In the genomic region with DNA sequence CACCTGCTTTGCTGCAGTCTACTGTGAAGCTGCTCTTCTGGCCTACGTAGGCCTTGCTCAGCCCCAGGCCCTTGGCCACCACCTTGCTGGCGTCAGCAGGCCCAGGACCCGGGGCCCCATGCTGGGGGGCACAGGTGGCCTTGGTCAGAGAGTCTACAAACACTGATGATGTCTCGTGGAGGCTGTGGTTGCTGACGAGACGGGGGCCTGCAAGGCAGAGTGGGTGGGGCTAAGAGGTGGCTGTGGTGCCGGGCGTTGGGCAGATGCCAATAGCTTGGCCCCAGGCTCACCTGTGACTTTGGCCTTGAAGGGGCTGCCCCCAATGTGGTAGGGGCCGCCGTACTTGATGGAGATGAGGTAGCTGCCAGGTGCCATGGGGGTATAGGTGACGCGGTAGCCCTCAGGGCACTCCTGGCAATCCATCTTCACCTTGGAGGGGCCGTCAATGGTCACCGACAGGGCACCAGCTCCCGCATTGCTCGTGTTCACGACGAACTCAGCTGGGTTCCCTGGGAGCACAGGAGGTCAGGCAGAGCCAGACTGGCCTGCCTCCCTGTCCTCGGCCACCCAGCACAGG, we compare ENCODE assay signal across 1 cellular context.
TF ChIP-seq lines count a peak whose summit lies in the region.

No MANE protein-coding gene starts in this region.

TF ChIP-seq in IMR-90, 13 proteins besides CTCF, POLR2A, EP300 and RAD21 (continued from another document):
- no peak for TF ChIP-seq CEBPB (IDR thresholded peaks at IDR 0.05; ENCODE audit: low read depth, low read length)
- TF ChIP-seq RCOR1 (IDR thresholded peaks at IDR 0.05; ENCODE audit: insufficient replicate concordance, low read length) = no peak
- no peak for TF ChIP-seq CHD1 (IDR thresholded peaks at IDR 0.05; ENCODE audit: low read depth, low read length)
- no peak for TF ChIP-seq MAZ (IDR thresholded peaks at IDR 0.05; ENCODE audit: borderline replicate concordance, low read depth, low read length)
- no peak for TF ChIP-seq BHLHE40 (IDR thresholded peaks at IDR 0.05; ENCODE audit: low read depth, low read length)
- TF ChIP-seq USF2 (IDR thresholded peaks at IDR 0.05; ENCODE audit: low read depth, low read length) = no peak
- TF ChIP-seq SMC3 (IDR thresholded peaks at IDR 0.05; ENCODE audit: low read depth, low read length) = no peak
- no peak for TF ChIP-seq NFE2L2 (IDR thresholded peaks at IDR 0.05; ENCODE audit: low read depth, low read length)
- TF ChIP-seq, protein P1, sequence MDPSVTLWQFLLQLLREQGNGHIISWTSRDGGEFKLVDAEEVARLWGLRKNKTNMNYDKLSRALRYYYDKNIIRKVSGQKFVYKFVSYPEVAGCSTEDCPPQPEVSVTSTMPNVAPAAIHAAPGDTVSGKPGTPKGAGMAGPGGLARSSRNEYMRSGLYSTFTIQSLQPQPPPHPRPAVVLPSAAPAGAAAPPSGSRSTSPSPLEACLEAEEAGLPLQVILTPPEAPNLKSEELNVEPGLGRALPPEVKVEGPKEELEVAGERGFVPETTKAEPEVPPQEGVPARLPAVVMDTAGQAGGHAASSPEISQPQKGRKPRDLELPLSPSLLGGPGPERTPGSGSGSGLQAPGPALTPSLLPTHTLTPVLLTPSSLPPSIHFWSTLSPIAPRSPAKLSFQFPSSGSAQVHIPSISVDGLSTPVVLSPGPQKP (IDR thresholded peaks at IDR 0.05; ENCODE audit: borderline replicate concordance, low read depth, low read length) = no peak
- TF ChIP-seq MXI1 (IDR thresholded peaks at IDR 0.05; ENCODE audit: borderline replicate concordance, low read depth, low read length) = no peak
- TF ChIP-seq RFX5 (IDR thresholded peaks at IDR 0.05; ENCODE audit: low read depth, low read length) = no peak
TF ChIP-seq in IMR-90: peak in this region for 0.
